Comparison of ENCODE assay signal across 8 cellular contexts in the genomic region with DNA sequence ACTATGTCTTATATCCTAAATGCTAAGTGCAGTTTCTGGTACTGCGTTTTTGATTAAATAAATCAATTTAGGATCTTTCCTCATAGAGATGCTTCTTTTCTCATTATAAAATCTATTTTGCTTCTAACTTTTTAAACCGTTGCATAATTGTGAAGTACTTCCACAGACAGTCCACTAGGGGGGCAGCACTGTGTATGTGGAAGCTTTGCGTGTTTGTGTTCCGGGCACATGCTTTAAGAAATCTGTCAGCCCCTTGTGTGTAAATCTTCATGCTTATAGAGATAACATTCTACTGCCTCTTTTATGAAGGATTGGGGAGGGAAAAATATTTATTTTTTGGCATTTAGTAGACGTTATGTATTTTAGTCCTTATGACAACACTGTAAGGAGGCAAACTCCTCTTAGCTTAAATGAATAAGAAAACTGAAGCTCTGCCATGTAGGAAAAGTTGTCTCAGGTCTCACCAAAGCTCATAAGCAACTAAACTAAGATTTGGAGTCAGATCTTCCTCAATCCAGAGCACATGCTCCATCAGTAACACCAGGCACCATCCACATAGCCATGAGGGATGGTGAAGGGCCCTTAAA.
DNase-seq lines count a peak whose midpoint lies in the region; ATAC-seq and TF ChIP-seq lines count a peak whose summit lies in the region.

No MANE protein-coding gene starts in this region.

- intact Hi-C loops in lower lobe of right lung (cut with DNase I), result no loop called here

- H3K4me3 ChIP-seq in DND-41 (ENCODE audit: low read depth in 1 of 2, low read length in 2 of 2) (no peak overlapping the region), astrocyte of the cerebellum (ENCODE audit: low read depth, low read length) (no peak overlapping the region), lower lobe of right lung (no peak overlapping the region)

- no peak overlapping the region for H3K27ac ChIP-seq in DND-41 (ENCODE audit: low read length)
- no peak overlapping the region for H3K27ac ChIP-seq in lower lobe of right lung

- ATAC-seq in DND-41 (ENCODE audit: insufficient read depth, low read depth), result peak; percentile 62; the same call in 1 of the 3 replicates
- peak; percentile 97 for ATAC-seq in GM21367 (IDR thresholded peaks at IDR 0.05; ENCODE audit: unreplicated experiment)
- ATAC-seq in HG03558 (IDR thresholded peaks at IDR 0.05; ENCODE audit: extremely low read depth, unreplicated experiment), result peak; percentile 70
- peak; percentile 64 to 75 for ATAC-seq in lower lobe of right lung

- no peak for DNase-seq in DND-41
- DNase-seq in astrocyte of the cerebellum (ENCODE audit: low read depth), result no peak
- no peak for DNase-seq in lower lobe of right lung
- no peak for DNase-seq in inferior parietal cortex (ENCODE audit: extremely low spot score)
- no peak for DNase-seq in T-helper 9 cell
- no peak for DNase-seq in NCI-H1417 treated with DMSO at 0.1 percent for 48 hours (lab: John Stamatoyannopoulos, UW)

- H3K9me3 ChIP-seq in DND-41 (ENCODE audit: insufficient read depth, low read length, severe bottlenecking) (no peaks in the 10 kb centered on the region), lower lobe of right lung (no peaks in the 10 kb centered on the region)

- TF ChIP-seq CTCF in DND-41 (IDR thresholded peaks at IDR 0.05; ENCODE audit: borderline replicate concordance, extremely low read depth, low read length, poor library complexity, severe bottlenecking), result peak; percentile 63
- TF ChIP-seq CTCF in astrocyte of the cerebellum (IDR thresholded peaks at IDR 0.05; ENCODE audit: low read depth, low read length, missing control alignments), result peak; percentile 71
- peak; percentile 50 for TF ChIP-seq CTCF in lower lobe of right lung (IDR thresholded peaks at IDR 0.05)

- H3K4me1 ChIP-seq in DND-41 (ENCODE audit: insufficient read depth, low read length) (no peaks in the 10 kb centered on the region), lower lobe of right lung (no peaks in the 10 kb centered on the region)

- no peaks in the 10 kb centered on the region for H3K79me2 ChIP-seq in DND-41 (ENCODE audit: insufficient read depth, low read length)

- no peaks in the 10 kb centered on the region for H3K36me3 ChIP-seq in DND-41 (ENCODE audit: insufficient read depth, low read length)
- H3K36me3 ChIP-seq in lower lobe of right lung, result no peaks in the 10 kb centered on the region

- H3K9ac ChIP-seq in DND-41 (ENCODE audit: low read depth, low read length), result no peak overlapping the region

- H3K27me3 ChIP-seq in DND-41 (ENCODE audit: insufficient read depth, low read length, poor library complexity), result no peaks in the 10 kb centered on the region
- H3K27me3 ChIP-seq in lower lobe of right lung (ENCODE audit: low read depth), result no peaks in the 10 kb centered on the region

- in situ Hi-C loops in astrocyte of the cerebellum (cut with HindIII; ENCODE audit: low sequenced_read_pairs), result no loop called here

- no peaks in the 10 kb centered on the region for H4K20me1 ChIP-seq in DND-41 (ENCODE audit: insufficient read depth, low read length)

- H2AFZ ChIP-seq in DND-41 (ENCODE audit: low read depth, low read length), result no peak overlapping the region

- no peak overlapping the region for H3K4me2 ChIP-seq in DND-41 (ENCODE audit: insufficient read depth, low read length)
